In the genomic region with DNA sequence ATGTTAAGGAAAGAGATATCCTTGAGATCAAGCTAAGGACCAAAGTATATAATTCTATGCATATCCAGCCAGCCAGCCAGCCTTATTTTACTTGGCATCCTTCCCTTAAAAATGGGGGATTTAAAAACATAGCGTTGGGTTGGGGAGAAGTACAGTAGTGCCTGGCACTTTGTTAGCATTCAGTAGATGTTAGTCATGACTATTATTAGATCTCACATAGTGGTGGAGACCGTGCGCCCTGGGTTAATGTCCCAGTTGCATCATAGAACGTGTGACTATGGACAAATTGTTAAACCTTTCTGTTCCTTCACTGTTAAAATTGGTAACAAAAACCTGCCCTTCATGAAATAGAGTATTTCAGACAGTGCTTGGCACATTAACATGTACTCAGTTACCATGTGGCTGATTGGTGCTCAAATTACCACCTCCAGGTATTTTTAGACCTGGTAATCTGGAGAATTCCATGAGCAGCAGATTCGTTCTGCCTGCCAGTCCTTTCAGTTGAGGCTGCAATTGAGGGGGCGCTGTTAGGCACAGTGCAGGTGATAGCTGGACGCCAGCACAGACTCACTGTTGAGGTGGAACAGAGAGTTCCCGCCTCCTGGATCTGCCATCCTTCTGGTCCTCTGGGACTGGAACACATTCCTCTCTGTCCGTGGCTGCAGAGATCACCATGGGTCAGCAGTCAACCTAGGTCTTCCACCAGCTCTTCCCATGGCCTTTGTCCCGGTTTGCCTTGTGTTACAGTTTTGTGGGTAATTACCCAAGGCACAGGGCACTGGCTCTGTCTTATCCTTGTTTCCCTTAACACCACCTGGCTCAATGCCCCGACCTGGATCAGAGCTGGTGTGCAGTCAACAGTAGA, we compare ENCODE assay signal across 10 cellular contexts. TPM values are rescaled to one million over a fixed set of nuclear protein-coding genes. Genes with fewer than 3 reads are reported as not detected.
DNase-seq lines count a peak whose midpoint lies in the region; ATAC-seq and TF ChIP-seq lines count a peak whose summit lies in the region.
"Had no signal": no experiment of that assay in that cellular context is flagged by ENCODE, and none has a peak within 500 bp of the region (broad histone marks: within the 10 kb centered on the region; RNA-seq: fewer than 3 reads in every experiment).

No MANE protein-coding gene starts in this region.

- TF ChIP-seq EP300 in transverse colon (IDR thresholded peaks at IDR 0.05; ENCODE audit: low read depth) = no peak

- ATAC-seq in GM18858 (IDR thresholded peaks at IDR 0.05; ENCODE audit: unreplicated experiment) = no peak
- ATAC-seq in HG03469 (IDR thresholded peaks at IDR 0.05; ENCODE audit: unreplicated experiment) = no peak

- no peaks in the 10 kb centered on the region for H3K9me3 Mint-ChIP-seq in activated naive CD4-positive, alpha-beta T cell treated with anti-CD3 and anti-CD28 coated beads, Interleukin-2, amount 50 U/mL, for 24 hours
- H3K9me3 Mint-ChIP-seq: CD4-positive, alpha-beta T cell had no signal

- H3K4me1 ChIP-seq in transverse colon = peaks cover 0 to 4% (median 0%) of the 10 kb centered on the region in 4 donors

- no peaks in the 10 kb centered on the region for H3K27me3 Mint-ChIP-seq in activated naive CD4-positive, alpha-beta T cell treated with anti-CD3 and anti-CD28 coated beads, Interleukin-2, amount 50 U/mL, for 24 hours
- H3K27me3 Mint-ChIP-seq: CD4-positive, alpha-beta T cell had no signal

- no peak for TF ChIP-seq POLR2A in transverse colon (IDR thresholded peaks at IDR 0.05)

- H3K4me3 ChIP-seq in transverse colon = no peak overlapping the region

- H3K27ac Mint-ChIP-seq in activated naive CD4-positive, alpha-beta T cell treated with anti-CD3 and anti-CD28 coated beads, Interleukin-2, amount 50 U/mL, for 24 hours = peak overlapping the region; percentile 68
- H3K27ac Mint-ChIP-seq: CD4-positive, alpha-beta T cell had no signal

- 63 to 86% methylated on average over 1 to 11 of the region's 11 CpGs for WGBS in transverse colon (ENCODE audit: low coverage in 1 of 2), 2 donors

- no peaks in the 10 kb centered on the region for H3K9me3 ChIP-seq in transverse colon

- intact Hi-C loops in transverse colon (cut with DNase I; ENCODE audit: low total_unique reads) = no loop called here

- H3K27ac ChIP-seq in transverse colon = peak overlapping the region in 2 of 4 donors; percentile 14 to 16

- no peak for DNase-seq in activated naive CD4-positive, alpha-beta T cell treated with anti-CD3 and anti-CD28 coated beads, Interleukin-2, amount 50 U/mL, for 16 hours
- peak; percentile 47 for DNase-seq in brain pericyte (ENCODE audit: low read depth, low spot score)
- peak; percentile 87 for DNase-seq in iris pigment epithelial cell (ENCODE audit: low read depth)
- peak; percentile 13 for DNase-seq in transverse colon
- DNase-seq in pons (ENCODE audit: low spot score) = no peak
- DNase-seq: CD4-positive, alpha-beta T cell; stimulated activated CD4-positive, alpha-beta T cell treated with anti-CD3 and anti-CD28 coated beads, Interleukin-4, amount 100 ng/mL, for 1 hour had no signal

- TF ChIP-seq CTCF in transverse colon (IDR thresholded peaks at IDR 0.05) = no peak

- no peaks in the 10 kb centered on the region for H3K36me3 ChIP-seq in transverse colon

- in situ Hi-C loops in transverse colon (cut with MboI; ENCODE audit: low pct_ligation_motif_present in 1 of 4, low pct_unique_long_range_greater_than_20kb in 1 of 4, low sequenced_read_pairs in 3 of 4) = no loop called here

- H3K4me1 Mint-ChIP-seq in activated naive CD4-positive, alpha-beta T cell treated with anti-CD3 and anti-CD28 coated beads, Interleukin-2, amount 50 U/mL, for 24 hours = no peaks in the 10 kb centered on the region

- H3K36me3 Mint-ChIP-seq in activated naive CD4-positive, alpha-beta T cell treated with anti-CD3 and anti-CD28 coated beads, Interleukin-2, amount 50 U/mL, for 24 hours = peaks cover 3% of the 10 kb centered on the region

- H3K4me3 Mint-ChIP-seq in activated naive CD4-positive, alpha-beta T cell treated with anti-CD3 and anti-CD28 coated beads, Interleukin-2, amount 50 U/mL, for 24 hours = no peak overlapping the region
- H3K4me3 Mint-ChIP-seq: CD4-positive, alpha-beta T cell had no signal

- no peaks in the 10 kb centered on the region for H3K27me3 ChIP-seq in transverse colon

RNA-seq across cellular contexts. Expression of gene RBBP7, which starts 31.7 kb away (rescaled TPM):
- total RNA-seq in transverse colon = 10 to 100 TPM; 32.2 to 67.4 (median 55.2) TPM

RNA-seq across cellular contexts. Expression of gene TXLNG, which starts 52.2 kb away (rescaled TPM):
- 10 to 100 TPM in 2 of 4 donors, 1 to 10 TPM in 2; 3.4 to 24.7 (median 12.4) TPM for total RNA-seq in transverse colon

Comparison
In these comparisons a context has a peak if more than half of its experiments do, and no peak if none do; other contexts are left out.
1. DNase-seq: peak in brain pericyte (single experiment), iris pigment epithelial cell (single experiment) and transverse colon (single experiment); none in activated naive CD4-positive, alpha-beta T cell treated with anti-CD3 and anti-CD28 coated beads, Interleukin-2, amount 50 U/mL, for 16 hours (single experiment) and pons (single experiment).